In the genomic region with DNA sequence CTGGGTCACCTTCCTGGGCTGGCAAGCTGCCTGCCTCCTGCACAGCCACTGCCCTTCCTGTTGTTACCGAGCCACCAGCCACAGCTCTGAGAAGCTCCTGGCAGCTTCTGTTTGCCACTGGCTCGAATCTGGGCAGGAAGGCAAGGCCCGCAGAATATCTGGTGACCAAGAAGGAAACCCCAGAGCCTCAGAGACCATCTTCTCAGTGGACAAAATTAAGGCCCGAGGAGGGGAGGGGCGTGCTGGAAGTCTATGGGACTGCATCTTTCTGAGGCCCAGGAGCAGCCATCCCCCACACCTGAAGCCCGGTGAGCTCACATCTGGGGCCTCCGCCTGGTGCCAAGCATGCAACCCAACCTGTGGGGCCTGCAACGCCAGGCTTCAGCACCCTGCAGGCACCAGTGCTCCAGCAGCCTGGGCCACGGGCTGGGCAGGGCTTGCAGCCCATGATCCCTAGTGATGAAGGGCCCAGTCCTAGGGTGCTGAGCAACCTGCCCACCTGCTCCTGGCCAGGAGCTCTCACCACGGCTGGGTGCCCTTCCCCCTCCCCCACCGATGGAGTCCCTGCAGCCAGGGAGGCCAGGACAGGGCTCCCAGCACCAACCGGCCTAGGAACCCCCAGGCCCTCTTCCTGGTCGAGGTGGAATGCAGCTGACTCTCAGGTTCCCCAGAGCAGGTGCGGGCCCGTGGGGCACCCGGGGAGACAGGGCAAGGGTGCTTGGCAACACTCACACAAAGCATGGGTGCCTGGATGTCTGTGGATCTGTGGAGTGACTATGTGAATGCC, we compare ENCODE assay signal across 6 cellular contexts. TPM values are rescaled to one million over a fixed set of nuclear protein-coding genes. Genes with fewer than 3 reads are reported as not detected.
A peak's percentile ranks its signal among the peaks of the same experiment; 100 is the strongest.
DNase-seq lines count a peak whose midpoint lies in the region; ATAC-seq and TF ChIP-seq lines count a peak whose summit lies in the region.

No MANE protein-coding gene starts in this region.

- H3K9ac ChIP-seq in SK-N-MC (ENCODE audit: insufficient read length) = peak overlapping the region; percentile 90

- H3K4me3 ChIP-seq in AG10803 (ENCODE audit: low read length) (peak overlapping the region; percentile 70), SK-N-MC (peak overlapping the region; percentile 82), kidney epithelial cell (ENCODE audit: low read depth, low read length) (peak overlapping the region; percentile 98)

- H3K9me3 ChIP-seq in SK-N-MC (ENCODE audit: low read depth, low read length) = no peaks in the 10 kb centered on the region

- no peak for ATAC-seq in GM18519 (IDR thresholded peaks at IDR 0.05; ENCODE audit: low FRiP score, unreplicated experiment)

- DNase-seq in AG10803 (ENCODE audit: low read depth) (no peak), SK-N-MC (ENCODE audit: low read depth, low spot score) (no peak), kidney epithelial cell (ENCODE audit: low read depth) (no peak), activated gamma-delta T cell treated with Interleukin-2 at 50 U/mL for 16 hours (no peak)
- no peak for DNase-seq in stimulated activated naive CD4-positive, alpha-beta T cell treated with Interleukin-2 at 50 U/mL for 16 hours (lab: John Stamatoyannopoulos, UW)

- H3K27me3 ChIP-seq in kidney epithelial cell (ENCODE audit: control insufficient read depth, insufficient read depth, low read length) = no peaks in the 10 kb centered on the region

- H3K36me3 ChIP-seq in SK-N-MC (ENCODE audit: insufficient read depth, low read length) = no peaks in the 10 kb centered on the region; the same call in 1 of the 2 replicates
- no peaks in the 10 kb centered on the region for H3K36me3 ChIP-seq in kidney epithelial cell (ENCODE audit: control insufficient read depth, insufficient read depth, low read length)

- TF ChIP-seq CTCF in AG10803 (conservative IDR thresholded peaks at IDR 0.05; ENCODE audit: low read length) = no peak
- no peak for TF ChIP-seq CTCF in kidney epithelial cell (IDR thresholded peaks at IDR 0.05; ENCODE audit: insufficient read depth, low read length, poor library complexity, severe bottlenecking)

- no peak overlapping the region for H3K27ac ChIP-seq in SK-N-MC

RNA-seq across cellular contexts. Expression of a gene that starts 0.9 kb away (rescaled TPM):
- 44.3 and 59.5 TPM in 2 replicates for total RNA-seq in kidney epithelial cell

RNA-seq across cellular contexts. Expression of a gene that starts 1.0 kb away (rescaled TPM):
- total RNA-seq in kidney epithelial cell = 94.2 and 123 TPM in 2 replicates

RNA-seq across cellular contexts. Expression of a gene that starts 5.6 kb away (rescaled TPM):
- total RNA-seq in kidney epithelial cell = 0.08 and 1.0 TPM in 2 replicates

RNA-seq across cellular contexts. Expression of a gene that starts 17.1 kb away (rescaled TPM):
- total RNA-seq in kidney epithelial cell = 45.1 and 59.9 TPM in 2 replicates

RNA-seq across cellular contexts. Expression of a gene that starts 17.8 kb away (rescaled TPM):
- total RNA-seq in kidney epithelial cell = 37.9 and 43.1 TPM in 2 replicates
